In genomic region chr10:43649149-43649523, GRCh38 we compare ENCODE assay signal across 8 cellular contexts. TPM values are rescaled to one million over a fixed set of nuclear protein-coding genes. Genes with fewer than 3 reads are reported as not detected.
DNase-seq lines count a peak whose midpoint lies in the region; ATAC-seq and TF ChIP-seq lines count a peak whose summit lies in the region.

No MANE protein-coding gene starts in this region.

- TF ChIP-seq CTCF in DND-41 (IDR thresholded peaks at IDR 0.05; ENCODE audit: borderline replicate concordance, extremely low read depth, low read length, poor library complexity, severe bottlenecking), result no peak

- H3K27me3 ChIP-seq in DND-41 (ENCODE audit: insufficient read depth, low read length, poor library complexity) (no peaks in the 10 kb centered on the region), adipocyte (replicated peaks; ENCODE audit: control insufficient read depth, insufficient read depth, low read length) (no peaks in the 10 kb centered on the region)

- peak overlapping the region; percentile 95 for H3K9ac ChIP-seq in DND-41 (ENCODE audit: low read depth, low read length)
- H3K9ac ChIP-seq in adipocyte (ENCODE audit: low read length), result peak overlapping the region; percentile 91

- H3K4me2 ChIP-seq in DND-41 (ENCODE audit: insufficient read depth, low read length), result peak overlapping the region; percentile 88

- H3K4me3 ChIP-seq in DND-41 (ENCODE audit: low read depth in 1 of 2, low read length in 2 of 2) (peak overlapping the region; percentile 61 to 78; a peak in 3 of 4 replicates), adipocyte (ENCODE audit: low read length) (peak overlapping the region; percentile 91)

- peaks cover 25% of the 10 kb centered on the region for H3K4me1 ChIP-seq in DND-41 (ENCODE audit: insufficient read depth, low read length)
- H3K4me1 ChIP-seq in adipocyte (ENCODE audit: control insufficient read depth, insufficient read depth, low read length), result peaks cover 15% of the 10 kb centered on the region

- H3K36me3 ChIP-seq in DND-41 (ENCODE audit: insufficient read depth, low read length), result peaks cover 32% of the 10 kb centered on the region
- H3K36me3 ChIP-seq in adipocyte (ENCODE audit: control insufficient read depth, insufficient read depth, low read length, severe bottlenecking), result peaks cover 23% of the 10 kb centered on the region

- H2AFZ ChIP-seq in DND-41 (ENCODE audit: low read depth, low read length), result peak overlapping the region; percentile 97

- peaks cover 15% of the 10 kb centered on the region for H3K79me2 ChIP-seq in DND-41 (ENCODE audit: insufficient read depth, low read length)

- H3K9me3 ChIP-seq in DND-41 (ENCODE audit: insufficient read depth, low read length, severe bottlenecking) (peaks cover 37% of the 10 kb centered on the region), adipocyte (ENCODE audit: control insufficient read depth, low read length) (peaks cover 35% of the 10 kb centered on the region)

- no peaks in the 10 kb centered on the region for H4K20me1 ChIP-seq in DND-41 (ENCODE audit: insufficient read depth, low read length)

- DNase-seq in DND-41 (no peak), adipocyte (ENCODE audit: low read depth) (no peak), iris pigment epithelial cell (ENCODE audit: low read depth) (peak; percentile 46), head of caudate nucleus (no peak), HuH-7.5 (ENCODE audit: low spot score) (no peak), GOT3 (lab: John Stamatoyannopoulos, UW) (no peak)

- ATAC-seq in DND-41 (ENCODE audit: insufficient read depth, low read depth), result peak; percentile 2; the same call in 1 of the 3 replicates
- ATAC-seq in HG03060 (IDR thresholded peaks at IDR 0.05; ENCODE audit: low read depth, unreplicated experiment), result peak; percentile 6

- intact Hi-C loops in head of caudate nucleus (cut with DNase I), result loop anchor here (2.0 to 5.0 kb wide), 2 partner anchors 42 to 242 kb away; partner anchors contain the start of genes HNRNPF and ZNF485

- peak overlapping the region; percentile 81 for H3K27ac ChIP-seq in DND-41 (ENCODE audit: low read length)
- H3K27ac ChIP-seq in temporal lobe (ENCODE audit: low read depth, low read length), result peak overlapping the region; percentile 70

RNA-seq across cellular contexts. Expression of gene ZNF32, which starts 0.5 kb away (rescaled TPM):
- total RNA-seq in temporal lobe, result 37.4 TPM

RNA-seq across cellular contexts. Expression of gene ZNF485, which starts 42.9 kb away (rescaled TPM):
- total RNA-seq in temporal lobe, result 6.6 TPM
